ENCODE assay signal across 12 cellular contexts in the genomic region with DNA sequence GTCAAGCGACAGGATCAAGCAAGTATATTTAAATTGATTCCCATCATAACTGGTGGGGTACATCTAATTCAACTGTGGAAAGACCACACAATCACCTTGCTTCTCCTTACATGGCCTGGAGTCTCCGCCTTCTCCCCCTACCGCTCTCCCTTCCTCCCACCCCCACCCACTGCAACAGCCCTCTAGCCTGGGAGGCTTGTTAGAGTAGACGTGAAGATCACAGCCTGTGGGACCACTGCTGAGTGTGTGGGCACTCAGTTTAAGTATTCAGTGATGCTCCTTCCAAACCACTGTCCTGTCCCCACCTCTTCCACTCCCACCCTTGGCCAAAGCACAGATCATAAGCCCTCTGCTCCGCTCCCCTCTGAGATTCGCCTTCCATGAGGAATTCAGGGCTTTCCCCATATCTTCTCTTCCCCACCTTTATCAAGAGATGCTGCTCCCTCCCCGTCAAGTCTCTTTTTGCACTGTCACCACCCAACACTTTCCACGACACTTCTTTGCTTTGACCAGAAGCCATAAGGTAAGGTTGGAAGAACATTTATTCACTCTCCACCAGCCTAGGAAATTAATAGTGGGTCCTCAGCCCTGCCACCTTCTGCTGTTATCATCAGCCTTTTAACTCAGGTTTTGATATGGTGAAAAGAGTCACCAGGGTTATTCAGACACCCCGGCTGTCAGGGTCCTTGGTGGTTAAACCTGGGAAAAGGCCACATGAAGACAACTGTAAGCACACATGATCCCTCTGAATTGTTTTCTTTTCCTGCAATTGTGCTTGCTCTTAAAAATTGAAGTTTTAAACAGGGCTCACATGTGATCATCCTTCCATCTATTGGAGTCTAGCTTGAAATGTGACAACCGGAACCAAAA. TPM values are rescaled to one million over a fixed set of nuclear protein-coding genes. Genes with fewer than 3 reads are reported as not detected.
A peak's percentile ranks its signal among the peaks of the same experiment; 100 is the strongest.
DNase-seq lines count a peak whose midpoint lies in the region; ATAC-seq, FAIRE-seq and TF ChIP-seq lines count a peak whose summit lies in the region.
"Had no signal": no experiment of that assay in that cellular context is flagged by ENCODE, and none has a peak within 500 bp of the region (broad histone marks: within the 10 kb centered on the region; RNA-seq: fewer than 3 reads in every experiment).

No MANE protein-coding gene starts in this region.

- H3K4ac ChIP-seq in mesendoderm (ENCODE audit: low read depth, low read length) = no peak overlapping the region

- peaks cover 30% of the 10 kb centered on the region for H3K79me2 ChIP-seq in mesendoderm (ENCODE audit: control insufficient read depth, insufficient read depth, low read length)

- no peak overlapping the region for H3K23ac ChIP-seq in mesendoderm (ENCODE audit: low read length)

- no peak overlapping the region for H2BK15ac ChIP-seq in mesendoderm (replicated peaks; ENCODE audit: low read depth)

- peak overlapping the region; percentile 59 for H3K56ac ChIP-seq in mesendoderm (ENCODE audit: low read length)

- H2BK120ac ChIP-seq in mesendoderm (ENCODE audit: low read depth, low read length) = no peak overlapping the region

- H4K5ac ChIP-seq in mesendoderm (ENCODE audit: low read length) = no peak overlapping the region

- CTCF ChIA-PET in AG04449 (lab: Yijun Ruan, JAX) (no interaction called here), HEK293 (lab: Yijun Ruan, JAX) (interaction anchor here (0.6 kb wide), 1 partner anchor 70 kb away, joined by 3 read pairs; no protein-coding TSS in a partner anchor)

- H3K36me3 ChIP-seq in HEK293 (ENCODE audit: control insufficient read depth in 2 of 2, insufficient read depth in 1 of 2, low read length in 2 of 2) (peaks cover 0 to 8% of the 10 kb centered on the region in 2 experiments; a peak in 2 of 3 replicates), mesendoderm (ENCODE audit: control insufficient read depth, insufficient read depth, low read length) (no peaks in the 10 kb centered on the region)

- TF ChIP-seq CTCF in AG04449 (IDR thresholded peaks at IDR 0.05; ENCODE audit: insufficient read depth, low read length, missing control alignments) (no peak), HEK293 (tag by site-specific recombination; IDR thresholded peaks at IDR 0.05) (no peak), astrocyte of the cerebellum (IDR thresholded peaks at IDR 0.05; ENCODE audit: low read depth, low read length, missing control alignments) (no peak)

- no peak overlapping the region for H4K8ac ChIP-seq in mesendoderm (ENCODE audit: low read depth, low read length)

- FAIRE-seq in GM19239 (lab: Jason Lieb, UNC) (no peak), GM12892 (lab: Jason Lieb, UNC) (no peak)
- FAIRE-seq: G401.6 had no signal

- H2AK5ac ChIP-seq in mesendoderm (ENCODE audit: low read length) = no peak overlapping the region

- POLR2A ChIA-PET in AG04449 (lab: Yijun Ruan, JAX) = no interaction called here
- POLR2A ChIA-PET in HEK293 (lab: Yijun Ruan, JAX) = no interaction called here

- TF ChIP-seq POLR2A in GM12892 (IDR thresholded peaks at IDR 0.05; ENCODE audit: low read depth, low read length) = no peak

- H3K9me3 ChIP-seq in HEK293 (ENCODE audit: control insufficient read depth, insufficient read depth, low read depth, low read length) = no peaks in the 10 kb centered on the region
- H3K9me3 ChIP-seq: gastroesophageal sphincter had no signal

- no peak overlapping the region for H2BK5ac ChIP-seq in mesendoderm (ENCODE audit: low read length)

- H3K79me1 ChIP-seq in mesendoderm (ENCODE audit: low read length) = peaks cover 6% of the 10 kb centered on the region

- H3K4me1 ChIP-seq in HEK293 (ENCODE audit: control insufficient read depth, insufficient read depth, low read length) (no peaks in the 10 kb centered on the region), mesendoderm (ENCODE audit: control insufficient read depth, low read depth, low read length) (peaks cover 7% of the 10 kb centered on the region)

- H3K27ac ChIP-seq in HEK293 (ENCODE audit: extremely low read depth, low read depth, low read length) = no peak overlapping the region
- no peak overlapping the region for H3K27ac ChIP-seq in mesendoderm (ENCODE audit: low read depth, low read length)

- peak overlapping the region; percentile 28 for H3K9ac ChIP-seq in mesendoderm (ENCODE audit: low read length)

- in situ Hi-C loops in astrocyte of the cerebellum (cut with HindIII; ENCODE audit: low sequenced_read_pairs) = no loop called here

- H3K27me3 ChIP-seq in mesendoderm (ENCODE audit: insufficient read depth, low read length, poor library complexity) = no peaks in the 10 kb centered on the region
- H3K27me3 ChIP-seq: gastroesophageal sphincter had no signal

- H3K4me2 ChIP-seq in mesendoderm (ENCODE audit: low read length) = peak overlapping the region; percentile 40

- no peak overlapping the region for H3K18ac ChIP-seq in mesendoderm (ENCODE audit: low read length)

- no peak for ATAC-seq in GM19467 (IDR thresholded peaks at IDR 0.05; ENCODE audit: unreplicated experiment)

- no peak for DNase-seq in AG04449 (ENCODE audit: low read depth, low spot score)
- no peak for DNase-seq in astrocyte of the cerebellum (ENCODE audit: low read depth)
- DNase-seq in mesendoderm = peak; percentile 40
- no peak for DNase-seq in GM19239 (ENCODE audit: insufficient read length, low spot score)
- DNase-seq in GM12892 (ENCODE audit: insufficient read length) = no peak
- DNase-seq in stimulated activated CD4-positive, alpha-beta T cell treated with anti-CD3 and anti-CD28 coated beads, Interleukin-12 subunit alpha, Interleukin-12 subunit beta, amount 100 ng/mL, for 4 hours = no peak
- DNase-seq: activated CD4-positive, alpha-beta T cell treated with anti-CD3 and anti-CD28 coated beads for 4 hours; stimulated activated CD4-positive, alpha-beta T cell treated with anti-CD3 and anti-CD28 coated beads, Interleukin-2, amount 100 ng/mL, for 24 hours had no signal

- no CpG with 5 or more reads among the region's 10 CpGs for WGBS in mesendoderm (ENCODE audit: extremely low coverage, insufficient coverage, low lambda C conversion rate)

- peak overlapping the region; percentile 67 for H3K4me3 ChIP-seq in AG04449 (ENCODE audit: low read depth, low read length)
- peak overlapping the region; percentile 84 for H3K4me3 ChIP-seq in HEK293 (ENCODE audit: low read depth, low read length)
- peak overlapping the region; percentile 84 for H3K4me3 ChIP-seq in astrocyte of the cerebellum (ENCODE audit: low read depth, low read length)
- no peak overlapping the region for H3K4me3 ChIP-seq in mesendoderm (ENCODE audit: low read length)

TF ChIP-seq in HEK293, 187 proteins besides CTCF, POLR2A, EP300 and RAD21:
- TF ChIP-seq ZNF335 (tag by site-specific recombination; conservative IDR thresholded peaks at IDR 0.05) = no peak
- TF ChIP-seq ZFHX2 (tag by site-specific recombination; conservative IDR thresholded peaks at IDR 0.05) = peak; percentile 89
- no peak for TF ChIP-seq WT1 (tag by site-specific recombination; IDR thresholded peaks at IDR 0.05)
- TF ChIP-seq EGR2 (tag by site-specific recombination; IDR thresholded peaks at IDR 0.05; ENCODE audit: low read depth) = peak; percentile 88
- TF ChIP-seq, protein P1, sequence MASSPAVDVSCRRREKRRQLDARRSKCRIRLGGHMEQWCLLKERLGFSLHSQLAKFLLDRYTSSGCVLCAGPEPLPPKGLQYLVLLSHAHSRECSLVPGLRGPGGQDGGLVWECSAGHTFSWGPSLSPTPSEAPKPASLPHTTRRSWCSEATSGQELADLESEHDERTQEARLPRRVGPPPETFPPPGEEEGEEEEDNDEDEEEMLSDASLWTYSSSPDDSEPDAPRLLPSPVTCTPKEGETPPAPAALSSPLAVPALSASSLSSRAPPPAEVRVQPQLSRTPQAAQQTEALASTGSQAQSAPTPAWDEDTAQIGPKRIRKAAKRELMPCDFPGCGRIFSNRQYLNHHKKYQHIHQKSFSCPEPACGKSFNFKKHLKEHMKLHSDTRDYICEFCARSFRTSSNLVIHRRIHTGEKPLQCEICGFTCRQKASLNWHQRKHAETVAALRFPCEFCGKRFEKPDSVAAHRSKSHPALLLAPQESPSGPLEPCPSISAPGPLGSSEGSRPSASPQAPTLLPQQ (tag by site-specific recombination; IDR thresholded peaks at IDR 0.05) = 0 out of 2 replicates have a peak, but pooled peaks have one; percentile 21

RNA-seq across cellular contexts. Expression of gene METTL4, which starts 1.7 kb away (rescaled TPM):
- polyA plus RNA-seq in mesendoderm (2013, experiment 1 of 2) = 7.8 TPM
- polyA plus RNA-seq in mesendoderm (2013, experiment 2 of 2) = 7.2 TPM
- polyA plus RNA-seq in GM12892 (2012; ENCODE audit: missing spikeins) = 12.2 TPM

RNA-seq across cellular contexts. Expression of gene NDC80, which starts 1.8 kb away (rescaled TPM):
- polyA plus RNA-seq in mesendoderm (2013, experiment 1 of 2) = 33.0 TPM
- polyA plus RNA-seq in mesendoderm (2013, experiment 2 of 2) = 33.3 TPM
- 24.6 TPM for polyA plus RNA-seq in GM12892 (2012; ENCODE audit: missing spikeins)
